Comparison of ENCODE assay signal across 8 cellular contexts in the genomic region with DNA sequence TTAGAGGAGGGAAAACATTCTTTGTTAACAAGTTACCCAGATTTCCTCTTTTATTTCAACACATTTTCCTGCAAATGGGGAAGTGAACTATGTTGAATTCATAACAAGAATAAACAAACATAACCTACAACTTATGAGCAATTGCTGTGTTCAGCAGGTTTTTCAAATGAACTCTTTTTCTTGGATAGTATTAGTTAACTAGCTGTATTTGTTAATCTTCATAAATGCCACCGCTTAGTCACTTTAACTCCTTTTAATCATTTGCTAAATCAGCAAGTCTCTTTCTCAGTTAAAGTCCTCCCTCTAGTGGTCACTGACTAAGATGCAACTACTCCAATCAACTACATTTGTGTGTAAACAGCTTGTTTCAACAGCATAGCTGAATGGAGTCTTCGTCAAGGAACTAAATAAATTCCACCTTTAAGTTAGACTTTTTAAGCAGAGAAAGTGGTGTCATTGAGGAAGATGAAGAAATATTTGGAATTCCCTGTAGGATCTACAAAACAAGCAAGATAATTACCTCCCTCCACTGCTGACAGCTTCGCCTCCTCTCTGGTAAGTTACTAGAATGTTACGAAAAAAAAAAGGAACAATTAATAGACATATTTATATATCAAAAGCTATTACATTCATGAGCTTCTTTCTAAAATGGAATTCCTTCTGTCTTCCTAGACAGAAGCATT.
DNase-seq lines count a peak whose midpoint lies in the region; ATAC-seq and TF ChIP-seq lines count a peak whose summit lies in the region.

No MANE protein-coding gene starts in this region.

- no peaks in the 10 kb centered on the region for H3K27me3 ChIP-seq in GM23338 (ENCODE audit: insufficient read depth)
- H3K27me3 ChIP-seq in KMS-11 (ENCODE audit: insufficient read depth, low read depth): no peaks in the 10 kb centered on the region

- H3K36me3 ChIP-seq in GM23338 (ENCODE audit: insufficient read depth): no peaks in the 10 kb centered on the region
- no peaks in the 10 kb centered on the region for H3K36me3 ChIP-seq in KMS-11 (ENCODE audit: insufficient read depth)

- no peak for TF ChIP-seq POLR2A in lower leg skin (IDR thresholded peaks at IDR 0.05)

- H3K27ac Mint-ChIP-seq in GM23338: no peak overlapping the region

- H3K4me2 ChIP-seq in GM23338 (no peak overlapping the region), KMS-11 (no peak overlapping the region)

- H3K4me3 Mint-ChIP-seq in GM23338: no peak overlapping the region

- peaks cover 5% of the 10 kb centered on the region; the same call in 1 of the 3 replicates for H3K36me3 Mint-ChIP-seq in GM23338 (ENCODE audit: low read depth)

- H3K4me1 Mint-ChIP-seq in GM23338: peaks cover 45% of the 10 kb centered on the region

- no peaks in the 10 kb centered on the region for H3K9me2 ChIP-seq in GM23338 (ENCODE audit: insufficient read depth)

- H3K79me2 ChIP-seq in GM23338 (replicated peaks; ENCODE audit: insufficient read depth) (no peaks in the 10 kb centered on the region), KMS-11 (ENCODE audit: insufficient read depth, low read depth) (no peaks in the 10 kb centered on the region)

- ATAC-seq in GM23338: peak; percentile 55

- H3K27ac ChIP-seq in GM23338 (ENCODE audit: low read depth) (no peak overlapping the region), KMS-11 (no peak overlapping the region)

- H3K27me3 Mint-ChIP-seq in GM23338 (ENCODE audit: insufficient read depth, low read depth, poor library complexity): peaks cover 2% of the 10 kb centered on the region

- WGBS in lower leg skin, 2 donors: 48 to 49% methylated on average over 4 of the region's 4 CpGs

- TF ChIP-seq CTCF in GM23338 (conservative IDR thresholded peaks at IDR 0.05; ENCODE audit: low read depth in 2 of 2) (peak; percentile 85 to 98), KMS-11 (conservative IDR thresholded peaks at IDR 0.05; ENCODE audit: low read depth, low read length) (peak; percentile 78), lower leg skin (IDR thresholded peaks at IDR 0.05) (peak in 1 of 3 donors; percentile 58)

- H3K4me3 ChIP-seq in GM23338 (no peak overlapping the region), KMS-11 (IDR thresholded peaks at IDR 0.05; ENCODE audit: insufficient read depth, low read depth, low read length) (no peak overlapping the region), lower leg skin (ENCODE audit: low read depth, poor library complexity, severe bottlenecking) (no peak overlapping the region)

- H4K20me1 ChIP-seq in GM23338 (replicated peaks; ENCODE audit: insufficient read depth) (no peaks in the 10 kb centered on the region), KMS-11 (ENCODE audit: insufficient read depth) (no peaks in the 10 kb centered on the region)

- H2AFZ ChIP-seq in GM23338: no peak overlapping the region
- H2AFZ ChIP-seq in KMS-11 (ENCODE audit: low read depth): no peak overlapping the region

- no peaks in the 10 kb centered on the region for H3K9me3 Mint-ChIP-seq in GM23338

- intact Hi-C loops in lower leg skin (cut with DNase I; ENCODE audit: low total_unique reads): loop anchor here (5.0 kb wide), 1 partner anchor 1608 kb away; no protein-coding TSS in a partner anchor

- no peaks in the 10 kb centered on the region for H3F3A ChIP-seq in GM23338 (replicated peaks; ENCODE audit: low read depth)

- DNase-seq in NCI-H2196 (lab: John Stamatoyannopoulos, UW; ENCODE audit: unreplicated experiment) (peak; percentile 32), NCI-H2196 treated with DMSO at 0.1 percent for 48 hours (lab: John Stamatoyannopoulos, UW; ENCODE audit: unreplicated experiment) (no peak), GM23338 (ENCODE audit: low spot score) (peak; percentile 91), SHP77 (lab: John Stamatoyannopoulos, UW) (peak; percentile 50 to 66), fibroblast of gingiva (ENCODE audit: low read depth) (peak; percentile 72), non-pigmented ciliary epithelial cell (ENCODE audit: low read depth) (peak; percentile 74), lower leg skin (ENCODE audit: low spot score in 2 of 2) (no peak)

- H3K4me1 ChIP-seq in GM23338 (ENCODE audit: insufficient read depth) (peaks cover 41% of the 10 kb centered on the region), KMS-11 (ENCODE audit: low read depth, poor library complexity, severe bottlenecking) (no peaks in the 10 kb centered on the region)

- no peak overlapping the region for H3K9ac ChIP-seq in KMS-11

TF ChIP-seq in GM23338, 12 proteins besides CTCF, POLR2A, EP300 and RAD21:
- TF ChIP-seq NANOG (IDR thresholded peaks at IDR 0.05; ENCODE audit: borderline replicate concordance) (0 out of 2 replicates have a peak, but pooled peaks have one; percentile 4), STAT1 (IDR thresholded peaks at IDR 0.05; ENCODE audit: unreplicated experiment) (no peak), ZNF114 (CRISPR knock-in tag; IDR thresholded peaks at IDR 0.05) (no peak)

Comparison
In these comparisons a context has a peak if more than half of its experiments do, and no peak if none do; other contexts are left out.
1. DNase-seq: peak in NCI-H2196 (single experiment), GM23338 (single experiment), SHP77 (2 of 2), fibroblast of gingiva (single experiment) and non-pigmented ciliary epithelial cell (single experiment); none in NCI-H2196 treated with DMSO at 0.1 percent for 48 hours (single experiment) and lower leg skin (0 of 2).